In the genomic region with DNA sequence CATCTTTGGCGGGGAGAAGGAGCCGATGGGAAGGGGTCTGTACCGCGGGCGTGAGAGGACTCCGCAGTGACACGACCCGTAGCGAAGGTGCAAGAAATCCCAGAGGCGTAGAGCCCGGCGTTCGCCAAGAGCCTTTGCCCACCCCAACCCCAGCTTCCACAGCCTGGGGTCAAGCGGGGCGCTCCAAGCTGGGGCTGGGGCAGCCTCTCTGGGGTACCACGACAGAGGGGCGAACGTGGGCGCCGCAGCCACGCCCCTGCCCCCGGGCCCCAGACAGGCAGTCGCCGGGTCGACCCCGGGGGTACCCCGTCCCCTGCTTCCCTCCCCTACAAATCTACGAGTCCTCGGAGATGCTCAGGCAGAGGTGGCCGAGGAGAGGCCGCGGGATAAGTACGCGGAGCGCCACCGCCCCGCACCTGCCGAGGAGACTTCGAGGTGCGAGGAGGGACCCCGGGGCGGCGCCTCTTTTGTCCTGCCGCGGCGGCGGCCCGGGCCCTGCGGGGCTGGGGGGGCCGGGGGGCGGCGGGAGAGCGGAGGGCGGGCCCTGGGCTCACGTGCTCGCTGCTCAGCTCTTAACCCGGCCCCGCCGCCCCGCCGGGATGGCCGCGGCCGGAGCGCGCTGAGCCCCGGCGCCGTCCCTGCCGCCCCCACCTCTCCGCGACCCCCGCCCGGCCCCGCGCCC, we compare ENCODE assay signal across 8 cellular contexts. TPM values are rescaled to one million over a fixed set of nuclear protein-coding genes. Genes with fewer than 3 reads are reported as not detected.
DNase-seq lines count a peak whose midpoint lies in the region; ATAC-seq, FAIRE-seq and TF ChIP-seq lines count a peak whose summit lies in the region.

A gene with protein sequence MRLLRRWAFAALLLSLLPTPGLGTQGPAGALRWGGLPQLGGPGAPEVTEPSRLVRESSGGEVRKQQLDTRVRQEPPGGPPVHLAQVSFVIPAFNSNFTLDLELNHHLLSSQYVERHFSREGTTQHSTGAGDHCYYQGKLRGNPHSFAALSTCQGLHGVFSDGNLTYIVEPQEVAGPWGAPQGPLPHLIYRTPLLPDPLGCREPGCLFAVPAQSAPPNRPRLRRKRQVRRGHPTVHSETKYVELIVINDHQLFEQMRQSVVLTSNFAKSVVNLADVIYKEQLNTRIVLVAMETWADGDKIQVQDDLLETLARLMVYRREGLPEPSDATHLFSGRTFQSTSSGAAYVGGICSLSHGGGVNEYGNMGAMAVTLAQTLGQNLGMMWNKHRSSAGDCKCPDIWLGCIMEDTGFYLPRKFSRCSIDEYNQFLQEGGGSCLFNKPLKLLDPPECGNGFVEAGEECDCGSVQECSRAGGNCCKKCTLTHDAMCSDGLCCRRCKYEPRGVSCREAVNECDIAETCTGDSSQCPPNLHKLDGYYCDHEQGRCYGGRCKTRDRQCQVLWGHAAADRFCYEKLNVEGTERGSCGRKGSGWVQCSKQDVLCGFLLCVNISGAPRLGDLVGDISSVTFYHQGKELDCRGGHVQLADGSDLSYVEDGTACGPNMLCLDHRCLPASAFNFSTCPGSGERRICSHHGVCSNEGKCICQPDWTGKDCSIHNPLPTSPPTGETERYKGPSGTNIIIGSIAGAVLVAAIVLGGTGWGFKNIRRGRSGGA (plus strand): TSS at position 575 of the 682 bp plus-strand sequence. CDS start 212 bp downstream, outside the sequence.

- peaks cover 2% of the 10 kb centered on the region for H3K36me3 Mint-ChIP-seq in central memory CD8-positive, alpha-beta T cell (ENCODE audit: insufficient read depth)

- H3K9me3 Mint-ChIP-seq in central memory CD8-positive, alpha-beta T cell = no peaks in the 10 kb centered on the region

- no peak for TF ChIP-seq CTCF in AG10803 (conservative IDR thresholded peaks at IDR 0.05; ENCODE audit: low read length)

- H3K4me1 ChIP-seq in mesodermal cell (ENCODE audit: control insufficient read depth, insufficient read depth, low read length, poor library complexity, severe bottlenecking) = peaks cover 5% of the 10 kb centered on the region

- no peak for DNase-seq in AG10803 (ENCODE audit: low read depth)
- DNase-seq in HTR-8/SVneo (ENCODE audit: insufficient read length, low spot score) = peak; percentile 75
- no peak for DNase-seq in central memory CD8-positive, alpha-beta T cell (ENCODE audit: low spot score in 2 of 2)
- DNase-seq in RCC 7860 (ENCODE audit: low spot score) = no peak
- no peak for DNase-seq in activated effector memory CD4-positive, alpha-beta T cell treated with anti-CD3 and anti-CD28 coated beads, Interleukin-2, amount 50 U/mL, for 16 hours
- DNase-seq in middle frontal gyrus (ENCODE audit: extremely low spot score, low spot score) = no peak

- no peak within 1 kb of the TSS for H3K27ac ChIP-seq in mesodermal cell (ENCODE audit: low read depth, low read length, severe bottlenecking)

- H3K4me3 ChIP-seq in AG10803 (ENCODE audit: low read length) (peak within 1 kb of the TSS; percentile 34), mesodermal cell (ENCODE audit: extremely low read depth, insufficient read depth, low read length, poor library complexity, severe bottlenecking) (peak within 1 kb of the TSS; percentile 31)

- H3K27me3 Mint-ChIP-seq in central memory CD8-positive, alpha-beta T cell = peaks cover 46% of the 10 kb centered on the region

- peak; percentile 48 for FAIRE-seq in HTR-8/SVneo (lab: Jason Lieb, UNC)
- FAIRE-seq in RCC 7860 (lab: Jason Lieb, UNC) = no peak

- peak within 1 kb of the TSS; percentile 70 for H3K4me3 Mint-ChIP-seq in central memory CD8-positive, alpha-beta T cell

- no peaks in the 10 kb centered on the region for H3K9me3 ChIP-seq in mesodermal cell (ENCODE audit: control insufficient read depth, low read length)

- H3K27ac Mint-ChIP-seq in central memory CD8-positive, alpha-beta T cell (ENCODE audit: low read depth) = no peak within 1 kb of the TSS

- no peaks in the 10 kb centered on the region for H3K36me3 ChIP-seq in mesodermal cell (ENCODE audit: control insufficient read depth, insufficient read depth, low read length)

- H3K4me1 Mint-ChIP-seq in central memory CD8-positive, alpha-beta T cell = no peaks in the 10 kb centered on the region

- 3 to 6% methylated on average over 38 to 41 of the region's 76 CpGs for WGBS in mesodermal cell (ENCODE audit: insufficient coverage in 2 of 2), 2 experiments

- ATAC-seq in central memory CD8-positive, alpha-beta T cell (replicated peaks; ENCODE audit: extremely low read depth, poor library complexity, severe bottlenecking) = peak; percentile 54
- ATAC-seq in GM18868 (IDR thresholded peaks at IDR 0.05; ENCODE audit: unreplicated experiment) = no peak

RNA-seq across cellular contexts. Expression of the gene that starts here (rescaled TPM):
- 0.96 TPM for polyA plus RNA-seq in mesodermal cell (2013, experiment 1 of 2)
- 0.91 TPM for polyA plus RNA-seq in mesodermal cell (2013, experiment 2 of 2)
